In the genomic region with DNA sequence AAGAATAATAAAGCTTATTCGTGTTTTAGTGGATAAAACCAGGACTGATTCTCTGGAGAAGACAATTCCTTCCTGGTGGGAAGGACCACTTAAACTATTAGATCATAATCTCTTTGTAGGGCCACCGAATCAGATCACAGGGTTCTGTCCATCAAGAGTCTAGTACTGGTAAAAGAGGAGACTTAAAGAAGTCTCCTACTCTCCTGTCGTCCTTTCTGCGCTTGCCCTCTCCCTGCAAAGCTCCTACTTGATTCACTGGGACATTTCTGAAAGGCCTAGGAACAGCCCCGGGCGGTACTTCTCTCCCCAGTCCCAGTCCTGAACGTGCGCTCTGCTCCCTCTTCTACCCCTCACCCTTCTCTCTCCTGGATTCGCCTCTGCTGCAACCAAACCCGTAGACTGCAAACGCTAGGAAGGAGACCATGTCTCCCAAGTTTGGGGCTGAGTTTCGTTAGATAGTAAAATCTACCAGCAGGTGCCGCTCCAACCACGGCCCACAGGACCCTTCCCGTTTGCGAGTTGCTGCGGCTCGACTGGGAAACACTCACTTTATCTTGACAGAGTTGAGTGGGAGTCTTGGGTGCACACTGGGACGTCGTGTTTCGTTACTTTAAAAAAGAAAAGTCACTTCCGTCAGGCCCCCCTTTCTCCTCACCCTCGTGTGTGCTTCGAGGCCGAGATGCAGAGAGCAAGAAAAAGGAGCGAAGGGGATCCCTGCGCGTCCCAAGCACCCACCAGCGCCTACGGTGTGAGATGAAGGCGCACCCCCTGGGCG, we compare ENCODE assay signal across 1 cellular context.
TF ChIP-seq lines count a peak whose summit lies in the region.

No MANE protein-coding gene starts in this region.

TF ChIP-seq in endothelial cell of umbilical vein, 7 proteins besides CTCF, POLR2A, EP300 and RAD21:
- TF ChIP-seq POLR2AphosphoS5 (IDR thresholded peaks at IDR 0.05; ENCODE audit: insufficient read depth, low read depth, low read length) (no peak), MYC (IDR thresholded peaks at IDR 0.05; ENCODE audit: low read depth, low read length) (no peak), FOS (IDR thresholded peaks at IDR 0.05; ENCODE audit: borderline replicate concordance, insufficient read depth, low read length) (no peak), EZH2 (IDR thresholded peaks at IDR 0.05; ENCODE audit: borderline replicate concordance, low read depth, low read length, severe bottlenecking) (no peak), GATA2 (IDR thresholded peaks at IDR 0.05; ENCODE audit: insufficient read depth, insufficient read length, low read depth, low read length) (no peak), JUN (IDR thresholded peaks at IDR 0.05; ENCODE audit: borderline replicate concordance, insufficient read depth, insufficient read length, low read depth) (no peak)
- TF ChIP-seq, protein P1, sequence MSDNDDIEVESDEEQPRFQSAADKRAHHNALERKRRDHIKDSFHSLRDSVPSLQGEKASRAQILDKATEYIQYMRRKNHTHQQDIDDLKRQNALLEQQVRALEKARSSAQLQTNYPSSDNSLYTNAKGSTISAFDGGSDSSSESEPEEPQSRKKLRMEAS (IDR thresholded peaks at IDR 0.05; ENCODE audit: insufficient read depth, insufficient read length): no peak
